In the genomic region with DNA sequence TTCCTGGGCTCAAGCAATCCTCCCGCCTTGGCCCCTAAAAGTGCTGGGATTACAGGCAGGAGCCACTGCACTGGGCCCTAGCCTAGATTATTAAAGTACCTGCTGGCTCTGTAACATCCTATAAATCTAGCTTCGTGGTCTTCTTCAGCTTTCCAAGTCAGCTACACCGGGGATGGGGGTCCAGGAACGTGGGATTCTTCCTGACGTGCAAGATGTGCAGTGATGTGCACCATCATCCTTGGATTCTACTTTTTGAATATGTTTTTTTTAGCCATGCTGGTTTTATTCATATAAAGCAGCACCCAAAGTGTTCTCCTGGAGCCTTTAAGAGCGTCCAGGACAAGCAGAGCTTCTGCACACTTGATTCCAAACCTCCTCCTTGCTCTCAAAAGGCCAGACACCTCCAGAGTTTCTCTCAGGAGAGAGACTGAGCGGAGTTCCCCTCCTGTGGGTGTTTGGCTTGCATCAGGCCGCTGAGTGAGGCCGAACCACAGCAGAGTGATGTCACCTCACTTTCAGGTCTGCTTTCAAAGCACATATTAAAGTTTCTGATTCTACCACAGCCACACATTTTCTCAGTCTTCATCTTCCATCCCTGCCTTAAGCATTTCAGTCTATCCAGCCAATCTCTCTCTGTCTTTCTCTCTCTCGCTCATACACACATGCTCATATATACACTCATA, we compare ENCODE assay signal across 8 cellular contexts. TPM values are rescaled to one million over a fixed set of nuclear protein-coding genes. Genes with fewer than 3 reads are reported as not detected.
DNase-seq lines count a peak whose midpoint lies in the region; ATAC-seq, FAIRE-seq and TF ChIP-seq lines count a peak whose summit lies in the region.

No MANE protein-coding gene starts in this region.

- peaks cover 12% of the 10 kb centered on the region for H3K79me2 ChIP-seq in GM12878 (ENCODE audit: control insufficient read depth, insufficient read depth, low read length)

- H3K4me3 ChIP-seq in GM12878, result peak overlapping the region; percentile 29; the same call in 1 of the 2 replicates

- no peaks in the 10 kb centered on the region for H3K27me3 ChIP-seq in GM12878 (replicated peaks in 1 of 2; ENCODE audit: control insufficient read depth in 2 of 2, insufficient read depth in 2 of 2, low read length in 1 of 2)

- ATAC-seq in GM18511 (IDR thresholded peaks at IDR 0.05; ENCODE audit: unreplicated experiment) (peak; percentile 70), HG02885 (IDR thresholded peaks at IDR 0.05; ENCODE audit: poor library complexity, unreplicated experiment) (peak; percentile 75), GM12878 (peak; percentile 72)

- 15% methylated on average over 10 of the region's 10 CpGs for WGBS in GM12878 (ENCODE audit: insufficient coverage, insufficient replicate concordance, low lambda C conversion rate, missing lambda C conversion rate)

- no peak for TF ChIP-seq RAD21 in GM12878 (IDR thresholded peaks at IDR 0.05; ENCODE audit: insufficient read depth, low read depth, low read length)

- POLR2A ChIA-PET in GM12878 (lab: Charles Lee), result interaction anchor here (0.7 to 3.8 kb wide), 14 partner anchors 9 to 217 kb away, joined by 3 to 42 read pairs (median 4); no protein-coding TSS in a partner anchor

- peaks cover 62% of the 10 kb centered on the region for H3K4me1 ChIP-seq in GM12878 (ENCODE audit: control insufficient read depth, insufficient read depth, low read length)

- in situ Hi-C loops in GM12878 (cut with MboI), result no loop called here

- SMC1A ChIA-PET in GM12878 (lab: Charles Lee; ENCODE audit: uncharacterized antibody, unreplicated experiment), result interaction anchor here (0.7 to 3.9 kb wide), 25 partner anchors 11 to 230 kb away, joined by 3 to 74 read pairs (median 5); partner anchors contain the start of gene NEMF

- H3K36me3 ChIP-seq in GM12878 (ENCODE audit: control insufficient read depth in 2 of 2, insufficient read depth in 2 of 2, low read length in 1 of 2), result no peaks in the 10 kb centered on the region

- TF ChIP-seq EP300 in GM12878 (IDR thresholded peaks at IDR 0.05; ENCODE audit: borderline replicate concordance in 1 of 2, control insufficient read depth in 1 of 2, low read depth in 2 of 2, low read length in 2 of 2), result peak; percentile 95 to 99

- RAD21 ChIA-PET in GM12878 (lab: Charles Lee; ENCODE audit: unreplicated experiment), result interaction anchor here (0.5 to 3.9 kb wide), 18 partner anchors 11 to 230 kb away, joined by 3 to 99 read pairs (median 8); partner anchors contain the start of gene NEMF

- no peaks in the 10 kb centered on the region for H3K9me3 ChIP-seq in GM12878 (replicated peaks; ENCODE audit: control insufficient read depth, insufficient read depth, low read length)

- DNase-seq in T-helper 2 cell (peak; percentile 43 to 97 (median 78)), GM12878 (ENCODE audit: low read depth, low spot score) (peak; percentile 92), mesenteric fat pad (ENCODE audit: low spot score) (no peak), SW 1271 (lab: John Stamatoyannopoulos, UW) (no peak), NCI-H187 treated with DMSO at 0.1 percent for 48 hours (lab: John Stamatoyannopoulos, UW) (no peak)
- peak; percentile 51 to 55 for DNase-seq in stimulated activated CD4-positive, alpha-beta T cell treated with anti-CD3 and anti-CD28 coated beads, Interleukin-1b, Interleukin-23, amount 100 ng/mL, for 1 hour (ENCODE audit: low read depth in 2 of 2)

- H3K27ac ChIP-seq in GM12878 (ENCODE audit: control insufficient read depth, insufficient read depth), result peak overlapping the region; percentile 95

- no peak; the same call in 1 of the 2 replicates for TF ChIP-seq POLR2A in GM12878 (IDR thresholded peaks at IDR 0.05; ENCODE audit: low read depth, low read length)

- H3K4me2 ChIP-seq in GM12878 (ENCODE audit: control insufficient read depth, insufficient read depth), result peak overlapping the region; percentile 100

- peak; percentile 86 for FAIRE-seq in GM12878 (lab: Jason Lieb, UNC)

- peak overlapping the region; percentile 81 for H3K9ac ChIP-seq in GM12878 (ENCODE audit: control insufficient read depth, insufficient read depth, low read length)

- BruUV-seq in GM12878 (replicated peaks; lab: Mats Ljungman, UMichigan), result no TSS peak

- TF ChIP-seq CTCF in GM12878 (IDR thresholded peaks at IDR 0.05 in 2 of 3, conservative IDR thresholded peaks at IDR 0.05 in 1 of 3; ENCODE audit: control insufficient read depth in 2 of 3, extremely low read depth in 1 of 3, insufficient read depth in 1 of 3, low read depth in 3 of 3, low read length in 3 of 3), result no peak

- intact Hi-C loops in GM12878 (cut with micrococcal nuclease; ENCODE audit: unreplicated experiment), result loop anchor here (1.0 to 2.0 kb wide), 7 partner anchors 18 to 221 kb away; partner anchors contain the start of gene ARF6

- CTCF ChIA-PET in GM12878 (lab: Yijun Ruan, JAX), result interaction anchor here (0.5 to 3.8 kb wide), 18 partner anchors 11 to 230 kb away, joined by 3 to 20 read pairs (median 6); partner anchors contain the start of gene NEMF

- H2AFZ ChIP-seq in GM12878 (ENCODE audit: control insufficient read depth, low read depth, low read length), result no peak overlapping the region; the same call in 1 of the 2 replicates

- H4K20me1 ChIP-seq in GM12878 (ENCODE audit: control insufficient read depth, insufficient read depth), result no peaks in the 10 kb centered on the region

TF ChIP-seq in GM12878, 131 proteins besides CTCF, POLR2A, EP300 and RAD21 (continues in another document):
- TF ChIP-seq ATF7 (IDR thresholded peaks at IDR 0.05; ENCODE audit: low read depth), result peak; percentile 99
- TF ChIP-seq, protein P1, sequence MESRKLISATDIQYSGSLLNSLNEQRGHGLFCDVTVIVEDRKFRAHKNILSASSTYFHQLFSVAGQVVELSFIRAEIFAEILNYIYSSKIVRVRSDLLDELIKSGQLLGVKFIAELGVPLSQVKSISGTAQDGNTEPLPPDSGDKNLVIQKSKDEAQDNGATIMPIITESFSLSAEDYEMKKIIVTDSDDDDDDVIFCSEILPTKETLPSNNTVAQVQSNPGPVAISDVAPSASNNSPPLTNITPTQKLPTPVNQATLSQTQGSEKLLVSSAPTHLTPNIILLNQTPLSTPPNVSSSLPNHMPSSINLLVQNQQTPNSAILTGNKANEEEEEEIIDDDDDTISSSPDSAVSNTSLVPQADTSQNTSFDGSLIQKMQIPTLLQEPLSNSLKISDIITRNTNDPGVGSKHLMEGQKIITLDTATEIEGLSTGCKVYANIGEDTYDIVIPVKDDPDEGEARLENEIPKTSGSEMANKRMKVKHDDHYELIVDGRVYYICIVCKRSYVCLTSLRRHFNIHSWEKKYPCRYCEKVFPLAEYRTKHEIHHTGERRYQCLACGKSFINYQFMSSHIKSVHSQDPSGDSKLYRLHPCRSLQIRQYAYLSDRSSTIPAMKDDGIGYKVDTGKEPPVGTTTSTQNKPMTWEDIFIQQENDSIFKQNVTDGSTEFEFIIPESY (IDR thresholded peaks at IDR 0.05), result no peak
- TF ChIP-seq WRNIP1 (IDR thresholded peaks at IDR 0.05; ENCODE audit: borderline replicate concordance, low read depth, low read length), result no peak
- TF ChIP-seq BCLAF1 (IDR thresholded peaks at IDR 0.05), result no peak
- TF ChIP-seq ESRRA (IDR thresholded peaks at IDR 0.05; ENCODE audit: low read length), result no peak

RNA-seq across cellular contexts. Expression of gene VCPKMT, which starts 33.4 kb away (rescaled TPM):
- 21.6 and 23.5 TPM in 2 replicates for total RNA-seq in GM12878 (2013; cell fraction: nucleolus; rRNA removed)
- 11.6 and 12.9 TPM in 2 replicates for total RNA-seq in GM12878 (2014; rRNA removed)
- total RNA-seq in GM12878 (2014; rRNA removed; fragmentation: Illumina TruSeq; extraction: Trizol), result 12.6 and 12.9 TPM in 2 replicates
- total RNA-seq in GM12878 (2021), result 12.8 and 13.3 TPM in 2 replicates
- 9.4 TPM for polyA plus RNA-seq in GM12878 (2011; ENCODE audit: low read depth)
- polyA plus RNA-seq in GM12878 (2011; rRNA removed), result 13.3 and 19.4 TPM in 2 replicates
- 5.7 and 9.1 TPM in 2 replicates for polyA plus RNA-seq in GM12878 (2011; cell fraction: cytosol; rRNA removed)
- 13.7 and 14.4 TPM in 2 replicates for polyA plus RNA-seq in GM12878 (2011; cell fraction: nucleus; rRNA removed)
- 13.5 and 15.6 TPM in 2 replicates for polyA plus RNA-seq in GM12878 (2012)
- 12.8 and 16.6 TPM in 2 replicates for polyA plus RNA-seq in GM12878 (2014; fragmentation: Illumina TruSeq; extraction: Trizol)
- polyA plus RNA-seq in GM12878 (2014; fragmentation: Nextera tagmentation; extraction: Ambion mirVana), result 10 to 100 TPM in 1 of 2 experiments, 1 to 10 TPM in 1; 8.5 to 11.5 TPM
- polyA plus RNA-seq in GM12878 (2014; rRNA removed), result 12.3 and 18.2 TPM in 2 replicates
- 10 to 100 TPM; 17.5 to 18.4 TPM for polyA plus RNA-seq in GM12878 (2016; fragmentation: Nextera tagmentation; extraction: Ambion mirVana)
- polyA minus RNA-seq in GM12878 (2011; rRNA and poly(A)+ RNA removed), result 2.5 and 3.5 TPM in 2 replicates
- polyA minus RNA-seq in GM12878 (2011; cell fraction: cytosol; rRNA and poly(A)+ RNA removed), result 1.3 and 2.2 TPM in 2 replicates
- polyA minus RNA-seq in GM12878 (2011; cell fraction: nucleus; rRNA and poly(A)+ RNA removed), result 5.8 and 10.0 TPM in 2 replicates
- 5.8 TPM for total RNA-seq in mesenteric fat pad

Comparison
In these comparisons a context has a peak if more than half of its experiments do, and no peak if none do; other contexts are left out.
1. DNase-seq: peak in T-helper 2 cell (5 of 5), GM12878 (single experiment) and stimulated activated CD4-positive, alpha-beta T cell treated with anti-CD3 and anti-CD28 coated beads, Interleukin-1b, Interleukin-23, amount 100 ng/mL, for 1 hour (2 of 2); none in mesenteric fat pad (single experiment), SW 1271 (0 of 2) and NCI-H187 treated with DMSO at 0.1 percent for 48 hours (single experiment).
2. Peak in every context shown above with its lines, with median percentiles within 50 percentile points of each other: ATAC-seq.